9 cellular contexts compared by ENCODE assay signal in genomic region chr4:56183344-56183959, GRCh38.
DNase-seq lines count a peak whose midpoint lies in the region; ATAC-seq lines count a peak whose summit lies in the region.
"Had no signal": no experiment of that assay in that cellular context is flagged by ENCODE, and none has a peak within 500 bp of the region (broad histone marks: within the 10 kb centered on the region; RNA-seq: fewer than 3 reads in every experiment).

No MANE protein-coding gene starts in this region.

- DNase-seq in Karpas-422 = peak; percentile 59
- peak; percentile 31 for DNase-seq in medulla oblongata (ENCODE audit: extremely low spot score)
- no peak for DNase-seq in activated gamma-delta T cell treated with Interleukin-2 at 50 U/mL for 16 hours
- no peak for DNase-seq in ureter (ENCODE audit: low spot score)
- no peak for DNase-seq in HK-2 (ENCODE audit: unreplicated experiment)
- DNase-seq in T-helper 1 cell = no peak
- DNase-seq: NCI-H774 had no signal

- no peak overlapping the region; the same call in 1 of the 2 replicates for H2AFZ ChIP-seq in Karpas-422 (ENCODE audit: low read length)

- no peak overlapping the region for H3K4me3 ChIP-seq in Karpas-422 (ENCODE audit: low read length)

- H3K9ac ChIP-seq in Karpas-422 (ENCODE audit: low read length) = no peak overlapping the region

- H4K20me1 ChIP-seq in Karpas-422 (ENCODE audit: insufficient read depth, low read depth, low read length) = no peaks in the 10 kb centered on the region

- no peaks in the 10 kb centered on the region for H3K79me2 ChIP-seq in Karpas-422 (ENCODE audit: low read length)

- ATAC-seq in GM18508 (IDR thresholded peaks at IDR 0.05; ENCODE audit: insufficient read depth, unreplicated experiment) (peak; percentile 72), GM21737 (IDR thresholded peaks at IDR 0.05; ENCODE audit: unreplicated experiment) (peak; percentile 68)

- no peak overlapping the region for H3K27ac ChIP-seq in Karpas-422 (ENCODE audit: low read length)

- no peaks in the 10 kb centered on the region for H3K9me3 ChIP-seq in Karpas-422 (ENCODE audit: low read length)

- no peaks in the 10 kb centered on the region for H3K36me3 ChIP-seq in Karpas-422 (ENCODE audit: insufficient read depth, low read length)

- no peaks in the 10 kb centered on the region for H3K27me3 ChIP-seq in Karpas-422 (ENCODE audit: low read length)

- no peaks in the 10 kb centered on the region for H3K9me2 ChIP-seq in Karpas-422 (replicated peaks; ENCODE audit: insufficient read depth, low read length)

- H3K4me2 ChIP-seq in Karpas-422 (ENCODE audit: low read depth, low read length, poor library complexity, severe bottlenecking) = peak overlapping the region; percentile 9

- peaks cover 6% of the 10 kb centered on the region for H3K4me1 ChIP-seq in Karpas-422 (ENCODE audit: low read length)

Comparison
In these comparisons a context has a peak if more than half of its experiments do, and no peak if none do; other contexts are left out.
1. DNase-seq: peak in Karpas-422 (single experiment) and medulla oblongata (single experiment); none in activated gamma-delta T cell treated with Interleukin-2 at 50 U/mL for 16 hours (single experiment), ureter (single experiment), HK-2 (single experiment) and T-helper 1 cell (0 of 5).